19 cellular contexts compared by ENCODE assay signal in the genomic region with DNA sequence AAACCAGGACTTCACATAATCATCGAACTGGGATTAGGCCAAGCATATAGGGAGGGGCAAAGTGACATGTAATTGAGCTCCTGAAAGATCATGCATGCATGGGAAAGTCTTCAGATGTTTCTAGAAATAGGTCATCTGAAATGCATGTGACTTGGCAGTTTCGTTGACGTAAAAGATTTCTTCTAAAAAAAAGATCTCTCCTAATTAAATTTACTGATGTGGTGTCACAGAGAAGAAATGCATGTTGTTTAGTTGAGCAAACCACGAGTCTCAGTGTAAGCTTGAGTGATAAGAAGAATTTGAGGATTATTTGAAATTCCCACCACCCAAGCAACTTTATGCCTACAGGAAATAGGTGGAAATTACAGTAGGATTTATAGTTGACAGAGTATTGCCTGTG.
"Had no signal": no experiment of that assay in that cellular context is flagged by ENCODE, and none has a peak within 500 bp of the region (broad histone marks: within the 10 kb centered on the region; RNA-seq: fewer than 3 reads in every experiment).

No MANE protein-coding gene starts in this region.

- ATAC-seq: activated CD4-positive, alpha-beta T cell treated with anti-CD3 and anti-CD28 coated beads for 36 hours; naive thymus-derived CD8-positive, alpha-beta T cell; right lobe of liver; stimulated activated memory B cell treated with anti-CD40 and anti-IgM and Interleukin-4, amounts not matched to agents 10 μg/mL and 1 μg/mL and 100 μg/mL, for 72 hours had no signal

- H3K27ac Mint-ChIP-seq: activated CD4-positive, alpha-beta T cell treated with anti-CD3 and anti-CD28 coated beads for 36 hours; activated naive CD8-positive, alpha-beta T cell; dendritic cell treated with granulocyte-macrophage colony-stimulating factor and Interleukin-4, amounts not matched to agents 40 ng/mL and 50 ng/mL, for 4 days; stimulated activated memory B cell treated with anti-CD40 and anti-IgM and Interleukin-4, amounts not matched to agents 10 μg/mL and 1 μg/mL and 100 μg/mL, for 72 hours; type B pancreatic cell had no signal

- H3K4me3 ChIP-seq: cardiac muscle cell, esophagus muscularis mucosa, left ventricle myocardium inferior, right lobe of liver, testis had no signal

- H3K4me1 ChIP-seq: esophagus muscularis mucosa, left ventricle myocardium inferior, right lobe of liver, testis had no signal

- H3K9me3 Mint-ChIP-seq: dendritic cell treated with granulocyte-macrophage colony-stimulating factor and Interleukin-4, amounts not matched to agents 40 ng/mL and 50 ng/mL, for 4 days; naive thymus-derived CD8-positive, alpha-beta T cell; stimulated activated memory B cell treated with anti-CD40 and anti-IgM and Interleukin-4, amounts not matched to agents 10 μg/mL and 1 μg/mL and 100 μg/mL, for 72 hours; type B pancreatic cell had no signal

- H3K4me3 Mint-ChIP-seq: activated CD4-positive, alpha-beta T cell treated with anti-CD3 and anti-CD28 coated beads for 36 hours; activated naive CD8-positive, alpha-beta T cell; dendritic cell treated with granulocyte-macrophage colony-stimulating factor and Interleukin-4, amounts not matched to agents 40 ng/mL and 50 ng/mL, for 4 days; naive thymus-derived CD8-positive, alpha-beta T cell; stimulated activated memory B cell treated with anti-CD40 and anti-IgM and Interleukin-4, amounts not matched to agents 10 μg/mL and 1 μg/mL and 100 μg/mL, for 72 hours; type B pancreatic cell had no signal

- H3K4me1 Mint-ChIP-seq: stimulated activated memory B cell treated with anti-CD40 and anti-IgM and Interleukin-4, amounts not matched to agents 10 μg/mL and 1 μg/mL and 100 μg/mL, for 72 hours had no signal

- FAIRE-seq: frontal cortex, keratinocyte, TTC549 had no signal

- H3K27ac ChIP-seq: cardiac muscle cell, esophagus muscularis mucosa, left ventricle myocardium inferior, right lobe of liver, testis had no signal

- H3K9me3 ChIP-seq: esophagus muscularis mucosa, left ventricle myocardium inferior, right lobe of liver, testis had no signal

- DNase-seq: activated CD4-positive, alpha-beta T cell treated with anti-CD3 and anti-CD28 coated beads for 36 hours; activated CD4-positive, alpha-beta T cell treated with anti-CD3 and anti-CD28 coated beads, Interleukin-2, amount 50 U/mL, for 48 hours; amniotic stem cell; effector CD8-positive, alpha-beta T cell; hypothalamus; left ventricle myocardium inferior; naive thymus-derived CD8-positive, alpha-beta T cell; right lobe of liver; stimulated activated CD4-positive, alpha-beta T cell treated with anti-CD3 and anti-CD28 coated beads, Interleukin-4, amount 100 ng/mL, for 4 hours; testis had no signal

- H3K27me3 ChIP-seq: cardiac muscle cell, esophagus muscularis mucosa, right lobe of liver, testis had no signal

- H3K27me3 Mint-ChIP-seq: activated CD4-positive, alpha-beta T cell treated with anti-CD3 and anti-CD28 coated beads for 36 hours; activated naive CD8-positive, alpha-beta T cell; dendritic cell treated with granulocyte-macrophage colony-stimulating factor and Interleukin-4, amounts not matched to agents 40 ng/mL and 50 ng/mL, for 4 days; naive thymus-derived CD8-positive, alpha-beta T cell; stimulated activated memory B cell treated with anti-CD40 and anti-IgM and Interleukin-4, amounts not matched to agents 10 μg/mL and 1 μg/mL and 100 μg/mL, for 72 hours; type B pancreatic cell had no signal
